In the genomic region with DNA sequence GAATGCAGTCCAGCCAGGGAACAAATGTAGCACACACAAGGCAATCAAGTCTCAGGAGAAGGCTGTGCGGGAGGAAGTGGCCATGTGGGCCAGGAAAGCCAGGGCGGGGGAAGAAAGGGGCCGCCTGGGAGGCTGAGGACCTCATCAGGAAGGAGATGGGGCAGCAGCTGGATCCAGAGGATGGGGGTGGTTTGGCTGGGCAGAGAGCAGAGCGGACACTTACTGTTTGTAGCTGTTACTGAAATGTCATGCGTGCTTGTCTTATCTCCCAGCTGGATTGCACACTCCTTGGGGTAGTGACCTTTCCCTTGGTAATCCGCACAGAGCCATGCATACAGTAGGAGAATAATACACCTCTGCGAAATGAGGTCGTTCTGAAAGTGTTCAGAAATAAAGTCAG, we compare ENCODE assay signal across 1 cellular context.
TF ChIP-seq lines count a peak whose summit lies in the region.

No MANE protein-coding gene starts in this region.

TF ChIP-seq in HepG2, 621 proteins besides CTCF, POLR2A, EP300 and RAD21 (continued from another document):
- TF ChIP-seq ZNF775 (CRISPR knock-in tag; IDR thresholded peaks at IDR 0.05; ENCODE audit: borderline replicate concordance) (no peak), ZNF282 (IDR thresholded peaks at IDR 0.05; ENCODE audit: partially characterized antibody) (no peak), FOXC1 (CRISPR knock-in tag; IDR thresholded peaks at IDR 0.05; ENCODE audit: borderline replicate concordance) (no peak), ZNF589 (CRISPR knock-in tag; conservative IDR thresholded peaks at IDR 0.05) (no peak), ZBTB34 (CRISPR knock-in tag; IDR thresholded peaks at IDR 0.05) (no peak), ZNF274 (CRISPR knock-in tag; IDR thresholded peaks at IDR 0.05) (no peak), ZFP82 (CRISPR knock-in tag; IDR thresholded peaks at IDR 0.05; ENCODE audit: borderline replicate concordance) (no peak), GLMP (CRISPR knock-in tag; IDR thresholded peaks at IDR 0.05; ENCODE audit: borderline replicate concordance) (no peak), POGZ (CRISPR knock-in tag; IDR thresholded peaks at IDR 0.05) (no peak), GTF3A (CRISPR knock-in tag; conservative IDR thresholded peaks at IDR 0.05) (no peak), NFKB2 (CRISPR knock-in tag; IDR thresholded peaks at IDR 0.05; ENCODE audit: borderline replicate concordance) (no peak), ARNT (IDR thresholded peaks at IDR 0.05) (no peak), NFE2L2 (IDR thresholded peaks at IDR 0.05; ENCODE audit: low read length) (no peak), ZNF136 (CRISPR knock-in tag; IDR thresholded peaks at IDR 0.05; ENCODE audit: low read depth) (no peak)
- TF ChIP-seq, protein P1, sequence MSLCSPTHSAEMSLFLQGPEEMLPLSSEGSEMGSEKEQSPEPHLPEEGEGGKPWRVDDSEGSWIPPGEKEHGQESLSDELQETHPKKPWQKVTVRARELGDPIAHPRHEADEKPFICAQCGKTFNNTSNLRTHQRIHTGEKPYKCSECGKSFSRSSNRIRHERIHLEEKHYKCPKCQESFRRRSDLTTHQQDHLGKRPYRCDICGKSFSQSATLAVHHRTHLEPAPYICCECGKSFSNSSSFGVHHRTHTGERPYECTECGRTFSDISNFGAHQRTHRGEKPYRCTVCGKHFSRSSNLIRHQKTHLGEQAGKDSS (CRISPR knock-in tag; IDR thresholded peaks at IDR 0.05; ENCODE audit: borderline replicate concordance, low read depth), result no peak
- TF ChIP-seq, protein P2, sequence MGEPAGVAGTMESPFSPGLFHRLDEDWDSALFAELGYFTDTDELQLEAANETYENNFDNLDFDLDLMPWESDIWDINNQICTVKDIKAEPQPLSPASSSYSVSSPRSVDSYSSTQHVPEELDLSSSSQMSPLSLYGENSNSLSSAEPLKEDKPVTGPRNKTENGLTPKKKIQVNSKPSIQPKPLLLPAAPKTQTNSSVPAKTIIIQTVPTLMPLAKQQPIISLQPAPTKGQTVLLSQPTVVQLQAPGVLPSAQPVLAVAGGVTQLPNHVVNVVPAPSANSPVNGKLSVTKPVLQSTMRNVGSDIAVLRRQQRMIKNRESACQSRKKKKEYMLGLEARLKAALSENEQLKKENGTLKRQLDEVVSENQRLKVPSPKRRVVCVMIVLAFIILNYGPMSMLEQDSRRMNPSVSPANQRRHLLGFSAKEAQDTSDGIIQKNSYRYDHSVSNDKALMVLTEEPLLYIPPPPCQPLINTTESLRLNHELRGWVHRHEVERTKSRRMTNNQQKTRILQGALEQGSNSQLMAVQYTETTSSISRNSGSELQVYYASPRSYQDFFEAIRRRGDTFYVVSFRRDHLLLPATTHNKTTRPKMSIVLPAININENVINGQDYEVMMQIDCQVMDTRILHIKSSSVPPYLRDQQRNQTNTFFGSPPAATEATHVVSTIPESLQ (CRISPR knock-in tag; conservative IDR thresholded peaks at IDR 0.05), result no peak
- TF ChIP-seq, protein P3, sequence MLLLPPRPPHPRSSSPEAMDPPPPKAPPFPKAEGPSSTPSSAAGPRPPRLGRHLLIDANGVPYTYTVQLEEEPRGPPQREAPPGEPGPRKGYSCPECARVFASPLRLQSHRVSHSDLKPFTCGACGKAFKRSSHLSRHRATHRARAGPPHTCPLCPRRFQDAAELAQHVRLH (CRISPR knock-in tag; IDR thresholded peaks at IDR 0.05; ENCODE audit: borderline replicate concordance, low read depth), result no peak
